Comparison of ENCODE assay signal across 29 cellular contexts in the genomic region with DNA sequence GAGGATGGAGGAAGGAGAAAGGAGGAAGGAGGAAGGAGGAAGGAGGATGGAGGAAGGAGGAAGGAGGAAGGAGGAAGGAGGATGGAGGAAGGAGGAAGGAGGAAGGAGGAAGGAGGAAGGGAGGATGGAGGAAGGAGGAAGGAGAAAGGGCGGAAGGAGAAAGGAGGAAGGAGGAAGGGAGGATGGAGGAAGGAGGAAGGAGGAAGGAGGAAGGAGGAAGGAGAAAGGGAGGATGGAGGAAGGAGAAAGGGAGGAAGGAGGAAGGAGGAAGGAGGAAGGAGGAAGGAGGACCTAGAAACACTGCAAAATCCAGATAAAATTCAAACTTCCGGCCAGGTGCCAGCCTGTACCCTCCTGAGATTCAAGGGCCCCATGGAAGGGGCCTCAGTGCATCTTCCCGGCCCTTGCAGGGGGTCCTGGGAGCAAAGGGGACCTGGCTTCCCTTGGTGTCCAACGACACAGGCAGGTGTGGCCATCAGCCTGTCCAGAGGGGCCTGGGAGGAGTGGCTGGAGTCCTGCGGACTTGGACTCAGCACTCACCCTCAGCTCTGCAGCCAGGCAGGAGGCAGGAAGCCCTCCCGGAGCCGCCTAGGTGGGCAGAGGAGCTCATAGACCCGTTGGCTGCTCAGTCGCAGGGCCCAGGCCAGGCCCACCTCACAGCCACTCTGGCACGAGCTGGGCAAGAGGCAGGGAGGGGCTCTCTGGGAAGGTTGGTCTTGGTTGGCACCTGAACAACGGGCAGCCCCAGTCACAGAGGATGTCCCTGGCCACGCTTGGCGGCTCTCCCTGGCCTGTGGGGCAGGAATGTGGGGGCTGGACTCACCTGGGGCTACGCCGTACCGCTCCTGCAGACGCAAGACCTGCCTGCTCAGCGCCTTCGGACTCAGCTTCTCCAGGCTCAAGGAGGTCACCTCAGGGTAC. TPM values are rescaled to one million over a fixed set of nuclear protein-coding genes. Genes with fewer than 3 reads are reported as not detected.
A peak's percentile ranks its signal among the peaks of the same experiment; 100 is the strongest.
DNase-seq lines count a peak whose midpoint lies in the region; ATAC-seq, FAIRE-seq and TF ChIP-seq lines count a peak whose summit lies in the region.
"Had no signal": no experiment of that assay in that cellular context is flagged by ENCODE, and none has a peak within 500 bp of the region (broad histone marks: within the 10 kb centered on the region; RNA-seq: fewer than 3 reads in every experiment).

No MANE protein-coding gene starts in this region.

- H4K8ac ChIP-seq in H1 (ENCODE audit: extremely low read depth, insufficient read depth, low read length) = no peak overlapping the region

- no peak overlapping the region for H3K9ac ChIP-seq in H1 (replicated peaks in 1 of 4; ENCODE audit: extremely low read depth in 1 of 4, low read depth in 3 of 4, low read length in 3 of 4)
- H3K9ac ChIP-seq: KMS-11, parathyroid adenoma had no signal

- H2BK5ac ChIP-seq in H1 (ENCODE audit: low read depth, low read length) = no peak overlapping the region

- intact Hi-C loops in stomach (cut with DNase I; ENCODE audit: low total_unique reads) = no loop called here

- no peaks in the 10 kb centered on the region for H3K36me3 ChIP-seq in H1 (ENCODE audit: control insufficient read depth in 2 of 4, insufficient read depth in 4 of 4, low read length in 3 of 4)
- peaks cover 0 to 9% (median 2%) of the 10 kb centered on the region in 4 donors for H3K36me3 ChIP-seq in stomach
- no peaks in the 10 kb centered on the region for H3K36me3 ChIP-seq in hepatocyte (replicated peaks; ENCODE audit: insufficient read depth, low read depth)
- H3K36me3 ChIP-seq: lower lobe of right lung, right atrium auricular region, transverse colon had no signal

- no peaks in the 10 kb centered on the region for H3K9me2 ChIP-seq in hepatocyte (replicated peaks; ENCODE audit: insufficient read depth)

- H3K4me3 ChIP-seq in H1 (ENCODE audit: extremely low read depth in 1 of 4, insufficient read depth in 2 of 4, low read depth in 3 of 4, low read length in 4 of 4) (no peak overlapping the region), stomach (no peak overlapping the region), hepatocyte (no peak overlapping the region)
- H3K4me3 ChIP-seq: body of pancreas, lower lobe of right lung, right atrium auricular region, transverse colon had no signal

- TF ChIP-seq POLR2A in H1 (IDR thresholded peaks at IDR 0.05; ENCODE audit: control extremely low read depth in 1 of 2, low read depth in 2 of 2, low read length in 2 of 2) (no peak), stomach (IDR thresholded peaks at IDR 0.05) (no peak)

- peak; percentile 88 for FAIRE-seq in H1 (lab: Jason Lieb, UNC)
- FAIRE-seq: A204.1, TTC549 had no signal

- no peak overlapping the region for H3K14ac ChIP-seq in H1 (ENCODE audit: insufficient read length)

- H3K79me2 ChIP-seq in H1 (ENCODE audit: control insufficient read depth in 1 of 2, insufficient read depth in 2 of 2, low read length in 2 of 2) (no peaks in the 10 kb centered on the region), hepatocyte (no peaks in the 10 kb centered on the region)
- H3K79me2 ChIP-seq: parathyroid adenoma had no signal

- no peaks in the 10 kb centered on the region for H3K4me1 ChIP-seq in H1 (replicated peaks in 1 of 4; ENCODE audit: control insufficient read depth in 3 of 4, insufficient read depth in 4 of 4, low read length in 3 of 4)
- no peaks in the 10 kb centered on the region for H3K4me1 ChIP-seq in stomach
- H3K4me1 ChIP-seq in hepatocyte (ENCODE audit: insufficient read depth) = no peaks in the 10 kb centered on the region
- H3K4me1 ChIP-seq: body of pancreas, parathyroid adenoma, transverse colon had no signal

- H3K4me1 Mint-ChIP-seq in natural killer cell treated with Interleukin-12 subunit alpha and Interleukin-12 subunit beta and Interleukin-15 and Interleukin-18, amount 100 ng/mL, for 72 hours (ENCODE audit: low read depth in 2 of 2) = no peaks in the 10 kb centered on the region
- H3K4me1 Mint-ChIP-seq: nephron had no signal

- H3K27me3 Mint-ChIP-seq in natural killer cell treated with Interleukin-12 subunit alpha and Interleukin-12 subunit beta and Interleukin-15 and Interleukin-18, amount 100 ng/mL, for 72 hours = no peaks in the 10 kb centered on the region
- H3K27me3 Mint-ChIP-seq: activated T-cell treated with anti-CD3 and anti-CD28 coated beads, Interleukin-2, amount 50 U/mL, for 24 hours had no signal

- H3K9me3 ChIP-seq in H1 (ENCODE audit: insufficient read depth in 2 of 2, low read depth in 1 of 2, low read length in 1 of 2) = peaks cover 34 to 70% of the 10 kb centered on the region in 2 experiments
- peaks cover 8 to 32% (median 15%) of the 10 kb centered on the region in 4 donors for H3K9me3 ChIP-seq in stomach
- no peaks in the 10 kb centered on the region for H3K9me3 ChIP-seq in hepatocyte (ENCODE audit: low read depth)

- no peak overlapping the region for H2AFZ ChIP-seq in H1 (ENCODE audit: low read length)
- H2AFZ ChIP-seq in hepatocyte = no peak overlapping the region
- H2AFZ ChIP-seq: parathyroid adenoma had no signal

- H3K23ac ChIP-seq in H1 (ENCODE audit: insufficient read length) = no peak overlapping the region

- no peak overlapping the region for H3K27ac ChIP-seq in H1 (ENCODE audit: low read depth, low read length)
- no peak overlapping the region for H3K27ac ChIP-seq in stomach
- no peak overlapping the region for H3K27ac ChIP-seq in hepatocyte
- H3K27ac ChIP-seq: body of pancreas, epithelial cell of prostate, KMS-11, parathyroid adenoma, right atrium auricular region, transverse colon had no signal

- TF ChIP-seq EP300 in H1 (IDR thresholded peaks at IDR 0.05; ENCODE audit: borderline replicate concordance in 1 of 2, low read depth in 2 of 2, low read length in 2 of 2) (no peak), stomach (IDR thresholded peaks at IDR 0.05) (no peak)

- no peak overlapping the region for H3K18ac ChIP-seq in H1 (ENCODE audit: extremely low read depth, low read length)

- no peak for TF ChIP-seq RAD21 in H1 (IDR thresholded peaks at IDR 0.05 in 1 of 2, conservative IDR thresholded peaks at IDR 0.05 in 1 of 2; ENCODE audit: low read depth in 2 of 2, low read length in 2 of 2)

- H2BK20ac ChIP-seq in H1 (ENCODE audit: low read length) = no peak overlapping the region

- H4K5ac ChIP-seq in H1 (ENCODE audit: insufficient read length, low read depth, low read length) = no peak overlapping the region

- peak overlapping the region; percentile 96; the same call in 1 of the 2 replicates for H2AK5ac ChIP-seq in H1 (ENCODE audit: low read depth, low read length)

- H4K91ac ChIP-seq in H1 (replicated peaks; ENCODE audit: insufficient read length, low read length) = no peak overlapping the region

- no peak for ATAC-seq in natural killer cell treated with Interleukin-12 subunit alpha and Interleukin-12 subunit beta and Interleukin-15 and Interleukin-18, amount 100 ng/mL, for 72 hours
- ATAC-seq: body of pancreas had no signal

- H3K27me3 ChIP-seq in H1 (replicated peaks in 1 of 4; ENCODE audit: control insufficient read depth in 3 of 4, extremely low read depth in 1 of 4, insufficient read depth in 3 of 4, low read length in 3 of 4) (no peaks in the 10 kb centered on the region), stomach (no peaks in the 10 kb centered on the region), hepatocyte (no peaks in the 10 kb centered on the region)
- H3K27me3 ChIP-seq: body of pancreas, right atrium auricular region, transverse colon had no signal

- WGBS in H1 (ENCODE audit: extremely low coverage in 1 of 2, insufficient coverage in 1 of 2, insufficient read length in 1 of 2, insufficient replicate concordance in 2 of 2, low coverage in 1 of 2, low lambda C conversion rate in 2 of 2, missing lambda C conversion rate in 1 of 2), 2 experiments = 80% methylated on average over 18 of the region's 19 CpGs; no CpG with 5 or more reads in 1 of the 2 experiments
- WGBS in stomach, 5 donors = 82 to 90% (median 89%) methylated on average over 13 to 18 of the region's 19 CpGs
- WGBS in hepatocyte (ENCODE audit: low lambda C conversion rate, missing lambda C conversion rate) = 87% methylated on average over 18 of the region's 19 CpGs

- H4K20me1 ChIP-seq in H1 (replicated peaks in 1 of 2; ENCODE audit: control insufficient read depth in 1 of 2, insufficient read depth in 2 of 2, low read length in 2 of 2) = no peaks in the 10 kb centered on the region
- H4K20me1 ChIP-seq in hepatocyte (ENCODE audit: insufficient read depth, poor library complexity, severe bottlenecking) = no peaks in the 10 kb centered on the region

- CTCF ChIA-PET in H1 (lab: Charles Lee; ENCODE audit: partially characterized antibody) = no interaction called here

- H3K4me2 ChIP-seq in H1 (ENCODE audit: insufficient read depth in 1 of 2, low read depth in 2 of 2, low read length in 2 of 2) (no peak overlapping the region), hepatocyte (no peak overlapping the region)
- H3K4me2 ChIP-seq: KMS-11 had no signal

- no peak overlapping the region for H3K4ac ChIP-seq in H1 (replicated peaks; ENCODE audit: insufficient read length, low read depth, low read length)

- peaks cover 7% of the 10 kb centered on the region for H3K36me3 Mint-ChIP-seq in natural killer cell treated with Interleukin-12 subunit alpha and Interleukin-12 subunit beta and Interleukin-15 and Interleukin-18, amount 100 ng/mL, for 72 hours

- TF ChIP-seq CTCF in H1 (IDR thresholded peaks at IDR 0.05; ENCODE audit: control extremely low read depth in 1 of 3, insufficient read depth in 1 of 3, low read depth in 1 of 3, low read length in 3 of 3) = no peak
- TF ChIP-seq CTCF in stomach (IDR thresholded peaks at IDR 0.05) = no peak
- TF ChIP-seq CTCF in hepatocyte (IDR thresholded peaks at IDR 0.05; ENCODE audit: poor library complexity) = no peak

- H3K79me1 ChIP-seq in H1 (ENCODE audit: low read depth, low read length) = no peaks in the 10 kb centered on the region

- H3K23me2 ChIP-seq in H1 (ENCODE audit: low read depth, low read length) = peaks cover 5% of the 10 kb centered on the region; the same call in 1 of the 2 replicates

- no peak overlapping the region for H2BK120ac ChIP-seq in H1 (replicated peaks; ENCODE audit: low read depth, low read length)

- DNase-seq in activated CD8-positive, alpha-beta memory T cell treated with anti-CD3 and anti-CD28 coated beads, Interleukin-2, amount 50 U/mL, for 48 hours = peak; percentile 42
- no peak for DNase-seq in activated CD8-positive, alpha-beta memory T cell treated with anti-CD3 and anti-CD28 coated beads for 24 hours
- DNase-seq in HuH-7.5 (ENCODE audit: low spot score) (peak; percentile 10), H1 (ENCODE audit: low read depth in 1 of 2, low spot score in 2 of 2) (no peak), stomach (peak; percentile 16), hepatocyte (ENCODE audit: low spot score) (no peak)
- DNase-seq in natural killer cell treated with Interleukin-12 subunit alpha and Interleukin-12 subunit beta and Interleukin-15 and Interleukin-18, amount 100 ng/mL, for 72 hours (ENCODE audit: low spot score) = no peak
- DNase-seq in activated CD4-positive, CD25-positive, alpha-beta regulatory T cell treated with anti-CD3 and anti-CD28 coated beads, Interleukin-2, amount 50 U/mL, for 72 hours = no peak
- DNase-seq: activated CD4-positive, alpha-beta T cell treated with anti-CD3 and anti-CD28 coated beads for 48 hours; activated gamma-delta T cell treated with Interleukin-2 at 50 U/mL for 16 hours; activated T-cell treated with anti-CD3 and anti-CD28 coated beads, Interleukin-2, amount 50 U/mL, for 24 hours; body of pancreas; DMS79; GDM1; GOT3; kidney glomerular epithelial cell; lower lobe of right lung; NCI-H1417 treated with DMSO at 0.1 percent for 48 hours; NCI-H446 treated with DMSO at 0.1 percent for 48 hours; NCI-H82; T-helper 1 cell; transverse colon had no signal

- no peak overlapping the region for H3K4me3 Mint-ChIP-seq in natural killer cell treated with Interleukin-12 subunit alpha and Interleukin-12 subunit beta and Interleukin-15 and Interleukin-18, amount 100 ng/mL, for 72 hours
- H3K4me3 Mint-ChIP-seq: activated T-cell treated with anti-CD3 and anti-CD28 coated beads, Interleukin-2, amount 50 U/mL, for 24 hours; nephron had no signal

- no peak overlapping the region for H3K27ac Mint-ChIP-seq in natural killer cell treated with Interleukin-12 subunit alpha and Interleukin-12 subunit beta and Interleukin-15 and Interleukin-18, amount 100 ng/mL, for 72 hours
- H3K27ac Mint-ChIP-seq: activated T-cell treated with anti-CD3 and anti-CD28 coated beads, Interleukin-2, amount 50 U/mL, for 24 hours; nephron had no signal

- no peak overlapping the region for H3K56ac ChIP-seq in H1 (replicated peaks; ENCODE audit: insufficient read length, low read depth, low read length)

- POLR2A ChIA-PET in H1 (lab: Charles Lee; ENCODE audit: partially characterized antibody) = no interaction called here

- H3K9me3 Mint-ChIP-seq in natural killer cell treated with Interleukin-12 subunit alpha and Interleukin-12 subunit beta and Interleukin-15 and Interleukin-18, amount 100 ng/mL, for 72 hours = no peaks in the 10 kb centered on the region

- H2BK15ac ChIP-seq in H1 (ENCODE audit: low read length) = no peak overlapping the region

- no peak overlapping the region for H2BK12ac ChIP-seq in H1 (ENCODE audit: low read depth, low read length)

RNA-seq across cellular contexts. Expression of gene NRARP, which starts 53.6 kb away (rescaled TPM):
- 35.4 and 37.2 TPM in 2 replicates for total RNA-seq in H1 (2021; fragmentation: NEBNext Ultra II Directional; extraction: Animal tissue kit (Norgen Biotek cat#: 25700))
- 32.5 and 52.0 TPM in 2 replicates for polyA plus RNA-seq in H1 (2011; rRNA removed)
- polyA plus RNA-seq in H1 (2011; cell fraction: cytosol; rRNA removed) = 27.2 TPM
- polyA plus RNA-seq in H1 (2011; cell fraction: nucleus; rRNA removed) = 23.8 TPM
- polyA plus RNA-seq in H1 (2012, experiment 1 of 2) = 13.6 to 21.0 TPM (median 17.4 TPM) in 4 replicates
- polyA plus RNA-seq in H1 (2012, experiment 2 of 2) = 10.2 TPM
- polyA plus RNA-seq in H1 (2013, experiment 1 of 2) = 18.6 TPM
- polyA plus RNA-seq in H1 (2013, experiment 2 of 2) = 18.9 TPM
- 4.4 and 6.2 TPM in 2 replicates for polyA minus RNA-seq in H1 (2011; rRNA and poly(A)+ RNA removed)
- 23.5 TPM for polyA minus RNA-seq in H1 (2011; cell fraction: cytosol; rRNA and poly(A)+ RNA removed)
- 36.3 TPM for polyA minus RNA-seq in H1 (2011; cell fraction: nucleus; rRNA and poly(A)+ RNA removed)
- 100 to 1,000 TPM in 1 of 5 donors, 10 to 100 TPM in 2, 1 to 10 TPM in 2; 1.2 to 323 (median 14.6) TPM for total RNA-seq in stomach
- 1 to 10 TPM; 1.5 to 2.7 (median 2.0) TPM for polyA plus RNA-seq in stomach
- 1 to 10 TPM in 1 of 2 donors, under 1 TPM in 1; 0.88 to 2.6 TPM for total RNA-seq in natural killer cell treated with Interleukin-12 subunit alpha and Interleukin-12 subunit beta and Interleukin-15 and Interleukin-18, amount 100 ng/mL, for 72 hours
- 5.3 and 8.2 TPM in 2 replicates for total RNA-seq in hepatocyte
- 13.1 and 18.7 TPM in 2 replicates for polyA plus RNA-seq in hepatocyte

Comparison
In these comparisons a context has a peak if more than half of its experiments do, and no peak if none do; other contexts are left out.
1. DNase-seq: peak in activated CD8-positive, alpha-beta memory T cell treated with anti-CD3 and anti-CD28 coated beads, Interleukin-2, amount 50 U/mL, for 48 hours (single experiment), HuH-7.5 (single experiment) and stomach (single experiment); none in activated CD8-positive, alpha-beta memory T cell treated with anti-CD3 and anti-CD28 coated beads for 24 hours (single experiment), H1 (0 of 2), natural killer cell treated with Interleukin-12 subunit alpha and Interleukin-12 subunit beta and Interleukin-15 and Interleukin-18, amount 100 ng/mL, for 72 hours (single experiment), hepatocyte (single experiment) and activated CD4-positive, CD25-positive, alpha-beta regulatory T cell treated with anti-CD3 and anti-CD28 coated beads, Interleukin-2, amount 50 U/mL, for 72 hours (single experiment).